Comparison of ENCODE assay signal across 25 cellular contexts in genomic region chr1:245604979-245605378, GRCh38.
DNase-seq lines count a peak whose midpoint lies in the region; ATAC-seq, FAIRE-seq and TF ChIP-seq lines count a peak whose summit lies in the region.
"Had no signal": no experiment of that assay in that cellular context is flagged by ENCODE, and none has a peak within 500 bp of the region (broad histone marks: within the 10 kb centered on the region; RNA-seq: fewer than 3 reads in every experiment).

No MANE protein-coding gene starts in this region.

- peaks cover 33% of the 10 kb centered on the region for H3K27me3 ChIP-seq in left ventricle myocardium inferior (ENCODE audit: low read depth)
- no peaks in the 10 kb centered on the region for H3K27me3 ChIP-seq in astrocyte (ENCODE audit: insufficient read depth, low read length)
- no peaks in the 10 kb centered on the region for H3K27me3 ChIP-seq in hepatocyte
- no peaks in the 10 kb centered on the region for H3K27me3 ChIP-seq in upper lobe of right lung
- H3K27me3 ChIP-seq: breast epithelium had no signal

- no peak overlapping the region for H3K4me3 Mint-ChIP-seq in astrocyte (ENCODE audit: unreplicated experiment)
- H3K4me3 Mint-ChIP-seq: activated naive CD8-positive, alpha-beta T cell; activated T-helper 1 cell treated with anti-CD3 and anti-CD28 coated beads, Interleukin-12 subunit alpha, Interleukin-12 subunit beta, Interleukin-2, Interleukin-4 antibody, amounts not matched to agents 30 ng/mL and 10 ng/mL and 1 ng/mL, durations not matched to agents 14 hours and 24 hours and 36 hours; naive B cell had no signal

- H4K20me1 ChIP-seq in astrocyte (ENCODE audit: insufficient read depth, low read length) (no peaks in the 10 kb centered on the region), hepatocyte (ENCODE audit: insufficient read depth, poor library complexity, severe bottlenecking) (no peaks in the 10 kb centered on the region)

- intact Hi-C loops in Right ventricle myocardium superior (cut with DNase I) (no loop called here), left ventricle myocardium inferior (cut with micrococcal nuclease) (no loop called here), upper lobe of right lung (cut with DNase I) (no loop called here)

- H3K4me1 Mint-ChIP-seq in astrocyte (ENCODE audit: low read depth, unreplicated experiment) = peaks cover 6% of the 10 kb centered on the region

- no peak overlapping the region for H3K27ac Mint-ChIP-seq in astrocyte (ENCODE audit: unreplicated experiment)
- H3K27ac Mint-ChIP-seq: activated naive CD8-positive, alpha-beta T cell; activated T-helper 1 cell treated with anti-CD3 and anti-CD28 coated beads, Interleukin-12 subunit alpha, Interleukin-12 subunit beta, Interleukin-2, Interleukin-4 antibody, amounts not matched to agents 30 ng/mL and 10 ng/mL and 1 ng/mL, durations not matched to agents 14 hours and 24 hours and 36 hours; naive B cell had no signal

- H3K4me1 ChIP-seq in left ventricle myocardium inferior (peaks cover 13% of the 10 kb centered on the region), astrocyte (ENCODE audit: insufficient read depth, low read length) (peaks cover 10% of the 10 kb centered on the region), hepatocyte (ENCODE audit: insufficient read depth) (peaks cover 39% of the 10 kb centered on the region), upper lobe of right lung (peaks cover 6% of the 10 kb centered on the region)

- peaks cover 10% of the 10 kb centered on the region for H3K27me3 Mint-ChIP-seq in astrocyte (ENCODE audit: low read depth, unreplicated experiment)
- H3K27me3 Mint-ChIP-seq: activated naive CD8-positive, alpha-beta T cell had no signal

- peak overlapping the region; percentile 6 for H2AFZ ChIP-seq in astrocyte (ENCODE audit: low read depth, low read length)
- H2AFZ ChIP-seq in hepatocyte = no peak overlapping the region

- H3K79me2 ChIP-seq in astrocyte (ENCODE audit: insufficient read depth, low read length) (no peaks in the 10 kb centered on the region), hepatocyte (no peaks in the 10 kb centered on the region)

- H3K36me3 Mint-ChIP-seq in astrocyte (ENCODE audit: low read depth, unreplicated experiment) = peaks cover 28% of the 10 kb centered on the region
- H3K36me3 Mint-ChIP-seq: activated naive CD8-positive, alpha-beta T cell; naive B cell had no signal

- peaks cover 2% of the 10 kb centered on the region for H3K9me3 Mint-ChIP-seq in astrocyte (ENCODE audit: unreplicated experiment)
- H3K9me3 Mint-ChIP-seq: activated T-helper 1 cell treated with anti-CD3 and anti-CD28 coated beads, Interleukin-12 subunit alpha, Interleukin-12 subunit beta, Interleukin-2, Interleukin-4 antibody, amounts not matched to agents 30 ng/mL and 10 ng/mL and 1 ng/mL, durations not matched to agents 14 hours and 24 hours and 36 hours; naive B cell had no signal

- H3K4me3 ChIP-seq in left ventricle myocardium inferior (no peak overlapping the region), astrocyte (ENCODE audit: insufficient read depth, low read depth, low read length) (no peak overlapping the region), hepatocyte (no peak overlapping the region), upper lobe of right lung (no peak overlapping the region)
- H3K4me3 ChIP-seq: lung, transverse colon had no signal

- H3K9ac ChIP-seq in astrocyte (ENCODE audit: low read length) = no peak overlapping the region

- no peak for DNase-seq in Right ventricle myocardium superior
- DNase-seq in left ventricle myocardium inferior = no peak
- no peak for DNase-seq in astrocyte (ENCODE audit: low read depth)
- DNase-seq in hepatocyte (ENCODE audit: low spot score) = no peak
- no peak for DNase-seq in upper lobe of right lung
- DNase-seq in COLO829 (ENCODE audit: low spot score) = no peak
- DNase-seq: activated CD4-positive, alpha-beta T cell treated with anti-CD3 and anti-CD28 coated beads for 4 hours; effector CD4-positive, alpha-beta T cell; GF-D8; naive B cell; NCI-H146; posterior cingulate gyrus; stimulated activated naive CD8-positive, alpha-beta T cell treated with anti-CD3 and anti-CD28 coated beads, Interleukin-15, Interleukin-2, amounts not matched to agents 100 U/mL and 50 U/mL, for 24 hours; SW 1271; transverse colon had no signal

- no peaks in the 10 kb centered on the region for H3K9me2 ChIP-seq in hepatocyte (replicated peaks; ENCODE audit: insufficient read depth)

- no peak for TF ChIP-seq POLR2A in GM18505 (IDR thresholded peaks at IDR 0.05; ENCODE audit: borderline replicate concordance, extremely low read depth, insufficient read depth, insufficient read length)

- H3K9me3 ChIP-seq in left ventricle myocardium inferior (replicated peaks) (no peaks in the 10 kb centered on the region), astrocyte (ENCODE audit: insufficient read depth, low read depth, low read length) (no peaks in the 10 kb centered on the region), hepatocyte (ENCODE audit: low read depth) (no peaks in the 10 kb centered on the region), upper lobe of right lung (no peaks in the 10 kb centered on the region)
- H3K9me3 ChIP-seq: breast epithelium, transverse colon had no signal

- H3K4me2 ChIP-seq in astrocyte (ENCODE audit: low read length) (peak overlapping the region; percentile 66), hepatocyte (peak overlapping the region; percentile 60)

- ATAC-seq in Right ventricle myocardium superior (ENCODE audit: poor library complexity) = peak; percentile 60
- peak; percentile 39 for ATAC-seq in upper lobe of right lung
- ATAC-seq in GM18505 (IDR thresholded peaks at IDR 0.05; ENCODE audit: unreplicated experiment) = no peak
- no peak for ATAC-seq in HG02885 (IDR thresholded peaks at IDR 0.05; ENCODE audit: poor library complexity, unreplicated experiment)
- ATAC-seq: stimulated activated naive CD8-positive, alpha-beta T cell treated with anti-CD3 and anti-CD28 coated beads, Interleukin-15, Interleukin-2, amounts not matched to agents 100 U/mL and 50 U/mL, for 24 hours had no signal

- TF ChIP-seq CTCF in left ventricle myocardium inferior (IDR thresholded peaks at IDR 0.05; ENCODE audit: borderline replicate concordance) = no peak
- TF ChIP-seq CTCF in astrocyte (IDR thresholded peaks at IDR 0.05; ENCODE audit: insufficient read depth, low read depth, low read length) = no peak
- no peak for TF ChIP-seq CTCF in hepatocyte (IDR thresholded peaks at IDR 0.05; ENCODE audit: poor library complexity)
- TF ChIP-seq CTCF in upper lobe of right lung (IDR thresholded peaks at IDR 0.05) = no peak

- FAIRE-seq in astrocyte (lab: Jason Lieb, UNC) = no peak
- FAIRE-seq: A204.1, GM19239, TTC549 had no signal

- 84% methylated on average over 9 of the region's 9 CpGs for WGBS in hepatocyte (ENCODE audit: low lambda C conversion rate, missing lambda C conversion rate)

- no peak overlapping the region for H3K27ac ChIP-seq in left ventricle myocardium inferior (replicated peaks)
- H3K27ac ChIP-seq in astrocyte (ENCODE audit: low read depth, low read length) = no peak overlapping the region
- peak overlapping the region; percentile 65 for H3K27ac ChIP-seq in hepatocyte
- H3K27ac ChIP-seq in upper lobe of right lung = no peak overlapping the region
- H3K27ac ChIP-seq: C4-2B, transverse colon had no signal

- H3K36me3 ChIP-seq in left ventricle myocardium inferior (no peaks in the 10 kb centered on the region), astrocyte (ENCODE audit: insufficient read depth, low read length) (no peaks in the 10 kb centered on the region), hepatocyte (replicated peaks; ENCODE audit: insufficient read depth, low read depth) (no peaks in the 10 kb centered on the region), upper lobe of right lung (no peaks in the 10 kb centered on the region)
- H3K36me3 ChIP-seq: breast epithelium, transverse colon had no signal

Comparison
In these comparisons a context has a peak if more than half of its experiments do, and no peak if none do; other contexts are left out.
1. ATAC-seq: peak in Right ventricle myocardium superior (single experiment) and upper lobe of right lung (single experiment); none in GM18505 (single experiment) and HG02885 (single experiment).